ENCODE assay signal across 8 cellular contexts in genomic region chr16:28823719-28824547, GRCh38. TPM values are rescaled to one million over a fixed set of nuclear protein-coding genes. Genes with fewer than 3 reads are reported as not detected.
DNase-seq lines count a peak whose midpoint lies in the region; ATAC-seq and TF ChIP-seq lines count a peak whose summit lies in the region.

No MANE protein-coding gene starts in this region.

- peak overlapping the region; percentile 98 for H3K4me3 ChIP-seq in AG04450 (ENCODE audit: low read depth, low read length)
- peak overlapping the region; percentile 95 for H3K4me3 ChIP-seq in iPS-20b (ENCODE audit: low read length)
- peak overlapping the region; percentile 95 to 97 (median 97) for H3K4me3 ChIP-seq in skeletal muscle tissue (ENCODE audit: low read length in 3 of 3)

- no peaks in the 10 kb centered on the region; the same call in 1 of the 2 replicates for H3K9me3 ChIP-seq in AG04450 (ENCODE audit: control insufficient read depth, insufficient read depth, low read length)
- no peaks in the 10 kb centered on the region for H3K9me3 ChIP-seq in iPS-20b (ENCODE audit: insufficient read depth, low read depth, low read length)
- H3K9me3 ChIP-seq in skeletal muscle tissue (ENCODE audit: control insufficient read depth in 3 of 3, low read length in 3 of 3) = no peaks in the 10 kb centered on the region

- H3K27me3 ChIP-seq in AG04450 (ENCODE audit: control insufficient read depth, insufficient read depth, low read length) (no peaks in the 10 kb centered on the region), iPS-20b (ENCODE audit: insufficient read depth, low read length) (no peaks in the 10 kb centered on the region), skeletal muscle tissue (ENCODE audit: control insufficient read depth in 3 of 3, insufficient read depth in 3 of 3, low read length in 3 of 3) (no peaks in the 10 kb centered on the region)

- POLR2A ChIA-PET in AG04450 (lab: Yijun Ruan, JAX) = interaction anchor here (0.7 to 2.3 kb wide), 3 partner anchors 32 to 102 kb away, joined by 3 to 15 read pairs (median 3); partner anchors contain the start of gene SH2B1

- in situ Hi-C loops in T47D (cut with HindIII; ENCODE audit: low pct_unique_long_range_greater_than_20kb, low sequenced_read_pairs) = no loop called here

- H3K27ac ChIP-seq in AG04450 (ENCODE audit: low read depth, low read length) (peak overlapping the region; percentile 98), VCaP (peak overlapping the region; percentile 97), iPS-20b (ENCODE audit: low read length) (peak overlapping the region; percentile 87), skeletal muscle tissue (ENCODE audit: low read depth, low read length) (peak overlapping the region; percentile 99)

- 0 out of 2 replicates have a peak, but pooled peaks have one; percentile 9 for TF ChIP-seq CTCF in AG04450 (IDR thresholded peaks at IDR 0.05; ENCODE audit: low read depth, low read length)
- no peak for TF ChIP-seq CTCF in VCaP (conservative IDR thresholded peaks at IDR 0.05)

- H3K4me1 ChIP-seq in iPS-20b (ENCODE audit: insufficient read depth, low read length) (peaks cover 7% of the 10 kb centered on the region), skeletal muscle tissue (ENCODE audit: control insufficient read depth in 3 of 3, insufficient read depth in 3 of 3, low read length in 3 of 3) (peaks cover 23 to 36% (median 25%) of the 10 kb centered on the region in 3 donors)

- H3K9ac ChIP-seq in iPS-20b (ENCODE audit: low read depth, low read length) = peak overlapping the region; percentile 99
- H3K9ac ChIP-seq in skeletal muscle tissue (ENCODE audit: low read depth in 1 of 3, low read length in 3 of 3) = peak overlapping the region; percentile 95 to 99 (median 97)

- H3K36me3 ChIP-seq in iPS-20b (ENCODE audit: insufficient read depth, low read depth, low read length) (peaks cover 45% of the 10 kb centered on the region), skeletal muscle tissue (ENCODE audit: control insufficient read depth in 3 of 3, insufficient read depth in 3 of 3, low read length in 3 of 3) (peaks cover 26 to 30% (median 27%) of the 10 kb centered on the region in 3 donors)

- ATAC-seq in GM18873 (IDR thresholded peaks at IDR 0.05; ENCODE audit: low FRiP score, unreplicated experiment) (peak; percentile 48), HG03135 (IDR thresholded peaks at IDR 0.05; ENCODE audit: unreplicated experiment) (peak; percentile 53)

- CTCF ChIA-PET in AG04450 (lab: Charles Lee) = interaction anchor here (1.8 kb wide), 1 partner anchor 121 kb away, joined by 4 read pairs; no protein-coding TSS in a partner anchor

- DNase-seq in AG04450 (ENCODE audit: low read depth, low spot score) (peak; percentile 97), NCI-H2196 (lab: John Stamatoyannopoulos, UW; ENCODE audit: unreplicated experiment) (peak; percentile 96), T47D (ENCODE audit: low read depth in 1 of 2, low spot score in 1 of 2) (peak; percentile 91 to 98)

RNA-seq across cellular contexts. Expression of gene ATXN2L, which starts 1.1 kb away (rescaled TPM):
- polyA plus RNA-seq in AG04450 (2011; rRNA removed) = 19.7 and 27.5 TPM in 2 replicates
- 33.8 and 40.1 TPM in 2 replicates for polyA minus RNA-seq in AG04450 (2011; rRNA and poly(A)+ RNA removed)
- total RNA-seq in skeletal muscle tissue = 9.9 TPM

RNA-seq across cellular contexts. Expression of gene TUFM, which starts 22.2 kb away (rescaled TPM):
- polyA plus RNA-seq in AG04450 (2011; rRNA removed) = 107 and 110 TPM in 2 replicates
- polyA minus RNA-seq in AG04450 (2011; rRNA and poly(A)+ RNA removed) = 55.5 and 69.2 TPM in 2 replicates
- 67.8 TPM for total RNA-seq in skeletal muscle tissue

RNA-seq across cellular contexts. Expression of gene SH2B1, which starts 39.7 kb away (rescaled TPM):
- polyA plus RNA-seq in AG04450 (2011; rRNA removed) = 12.2 and 13.8 TPM in 2 replicates
- 13.5 and 25.8 TPM in 2 replicates for polyA minus RNA-seq in AG04450 (2011; rRNA and poly(A)+ RNA removed)
- total RNA-seq in skeletal muscle tissue = 6.8 TPM

RNA-seq across cellular contexts. Expression of gene ATP2A1, which starts 54.4 kb away (rescaled TPM):
- polyA plus RNA-seq in AG04450 (2011; rRNA removed) = 0.22 and 0.50 TPM in 2 replicates
- 0.17 and 8.4 TPM in 2 replicates for polyA minus RNA-seq in AG04450 (2011; rRNA and poly(A)+ RNA removed)
- total RNA-seq in skeletal muscle tissue = 502 TPM

Comparison
In these comparisons a context has a peak if more than half of its experiments do, and no peak if none do; other contexts are left out.
1. Peak in every context shown above with its lines: DNase-seq, ATAC-seq, H3K4me3 ChIP-seq and H3K27ac ChIP-seq.